In the genomic region with DNA sequence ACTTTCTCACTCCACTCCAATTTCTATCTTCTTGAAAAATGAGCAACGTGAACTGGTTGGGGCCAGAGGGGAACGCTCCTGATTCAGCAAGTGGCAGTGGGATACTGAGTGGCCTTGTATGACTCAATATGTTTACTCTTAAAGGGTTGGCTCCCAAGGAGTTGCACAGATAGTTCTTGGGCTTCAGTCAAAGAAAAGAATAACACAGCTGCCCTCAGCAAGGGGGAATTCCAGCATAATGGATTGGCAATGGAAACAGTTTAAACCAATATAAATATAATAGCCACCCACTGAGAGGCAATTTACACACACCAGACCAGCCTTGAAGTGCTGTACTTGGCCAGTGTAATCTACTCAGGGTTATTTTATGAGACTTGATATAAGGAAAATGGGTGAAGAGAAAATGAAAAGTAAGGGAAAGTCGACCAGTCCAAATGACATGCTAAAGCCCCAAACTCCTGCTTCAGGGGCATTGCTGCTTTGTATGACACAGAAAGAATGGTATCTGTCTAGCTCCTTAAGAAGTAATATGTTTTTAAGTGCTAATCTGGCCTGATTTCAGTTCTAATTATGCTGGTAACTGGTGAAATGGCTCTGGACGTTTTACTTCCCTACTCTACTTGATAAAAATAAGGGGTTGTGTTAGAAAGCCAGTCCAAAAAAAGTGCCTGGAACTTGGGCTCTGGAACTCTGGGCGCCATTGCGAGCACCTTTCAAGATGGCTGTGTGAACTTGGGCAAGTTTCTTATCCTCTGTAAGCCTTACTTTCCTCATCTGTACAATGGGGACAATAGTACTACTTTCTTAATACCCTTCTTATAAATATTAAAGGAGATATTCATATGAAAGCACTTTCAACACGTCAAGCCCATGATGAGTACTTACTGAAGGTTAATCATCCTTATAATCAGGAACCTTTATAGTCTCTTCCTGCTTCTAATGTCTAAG, we compare ENCODE assay signal across 12 cellular contexts.
DNase-seq lines count a peak whose midpoint lies in the region; ATAC-seq, FAIRE-seq and TF ChIP-seq lines count a peak whose summit lies in the region.
"Had no signal": no experiment of that assay in that cellular context is flagged by ENCODE, and none has a peak within 500 bp of the region (broad histone marks: within the 10 kb centered on the region; RNA-seq: fewer than 3 reads in every experiment).

No MANE protein-coding gene starts in this region.

- no peak overlapping the region for H2AFZ ChIP-seq in astrocyte (ENCODE audit: low read depth, low read length)
- H2AFZ ChIP-seq in SK-N-SH (ENCODE audit: low read depth): no peak overlapping the region

- H3K4me1 Mint-ChIP-seq in astrocyte (ENCODE audit: low read depth, unreplicated experiment): peaks cover 14% of the 10 kb centered on the region
- H3K4me1 Mint-ChIP-seq: memory B cell had no signal

- H3K79me2 ChIP-seq in astrocyte (ENCODE audit: insufficient read depth, low read length): no peaks in the 10 kb centered on the region
- no peaks in the 10 kb centered on the region for H3K79me2 ChIP-seq in SK-N-SH (ENCODE audit: insufficient read depth)

- H3K4me3 Mint-ChIP-seq in astrocyte (ENCODE audit: unreplicated experiment): no peak overlapping the region
- H3K4me3 Mint-ChIP-seq: memory B cell had no signal

- 2% methylated on average over 7 of the region's 7 CpGs for WGBS in SK-N-SH (ENCODE audit: low lambda C conversion rate)

- TF ChIP-seq CTCF in astrocyte (IDR thresholded peaks at IDR 0.05; ENCODE audit: insufficient read depth, low read depth, low read length) (no peak), thoracic aorta (IDR thresholded peaks at IDR 0.05) (no peak), SK-N-SH (IDR thresholded peaks at IDR 0.05) (no peak)

- H3K4me2 ChIP-seq in astrocyte (ENCODE audit: low read length) (peak overlapping the region; percentile 61), SK-N-SH (no peak overlapping the region)

- POLR2A ChIA-PET in SK-N-SH (lab: Yijun Ruan, JAX): no interaction called here

- no peak for ATAC-seq in thoracic aorta (ENCODE audit: insufficient number of reproducible peaks, low FRiP score, low read depth)
- ATAC-seq: HepG2 had no signal

- H3K4me1 ChIP-seq in astrocyte (ENCODE audit: insufficient read depth, low read length) (peaks cover 15% of the 10 kb centered on the region), thoracic aorta (ENCODE audit: control insufficient read depth in 1 of 2, low read depth in 2 of 2) (peaks cover 5 to 10% of the 10 kb centered on the region in 2 donors), SK-N-SH (ENCODE audit: control insufficient read depth in 1 of 2, insufficient read depth in 2 of 2, low read depth in 1 of 2, low read length in 1 of 2) (no peaks in the 10 kb centered on the region)

- no peaks in the 10 kb centered on the region for H4K20me1 ChIP-seq in astrocyte (ENCODE audit: insufficient read depth, low read length)
- H4K20me1 ChIP-seq in SK-N-SH (ENCODE audit: insufficient read depth): no peaks in the 10 kb centered on the region

- no peaks in the 10 kb centered on the region for H3K36me3 Mint-ChIP-seq in astrocyte (ENCODE audit: low read depth, unreplicated experiment)
- H3K36me3 Mint-ChIP-seq: memory B cell had no signal

- H3K9me3 ChIP-seq in MG63 (peaks cover 9% of the 10 kb centered on the region), astrocyte (ENCODE audit: insufficient read depth, low read depth, low read length) (no peaks in the 10 kb centered on the region), thoracic aorta (no peaks in the 10 kb centered on the region), SK-N-SH (no peaks in the 10 kb centered on the region)

- H3K27ac ChIP-seq in astrocyte (ENCODE audit: low read depth, low read length): peak overlapping the region; percentile 77
- H3K27ac ChIP-seq in thoracic aorta: peak overlapping the region; percentile 2 to 41
- H3K27ac ChIP-seq in SK-N-SH (ENCODE audit: low read depth in 2 of 2, low read length in 1 of 2): no peak overlapping the region

- no peak overlapping the region for H3K4me3 ChIP-seq in MG63
- H3K4me3 ChIP-seq in astrocyte (ENCODE audit: insufficient read depth, low read depth, low read length): no peak overlapping the region
- H3K4me3 ChIP-seq in thoracic aorta: no peak overlapping the region
- H3K4me3 ChIP-seq in SK-N-SH (ENCODE audit: low read depth in 2 of 2, low read length in 1 of 2): no peak overlapping the region

- H3K9ac ChIP-seq in astrocyte (ENCODE audit: low read length) (peak overlapping the region; percentile 52), SK-N-SH (no peak overlapping the region)

- H3K9me2 ChIP-seq in SK-N-SH: no peaks in the 10 kb centered on the region

- H3K27me3 ChIP-seq in MG63 (no peaks in the 10 kb centered on the region), astrocyte (ENCODE audit: insufficient read depth, low read length) (no peaks in the 10 kb centered on the region), thoracic aorta (replicated peaks; ENCODE audit: insufficient read depth) (no peaks in the 10 kb centered on the region), SK-N-SH (ENCODE audit: insufficient read depth) (no peaks in the 10 kb centered on the region)

- peaks cover 7% of the 10 kb centered on the region for H3K9me3 Mint-ChIP-seq in astrocyte (ENCODE audit: unreplicated experiment)
- H3K9me3 Mint-ChIP-seq: memory B cell had no signal

- no peak for TF ChIP-seq EP300 in SK-N-SH (IDR thresholded peaks at IDR 0.05; ENCODE audit: borderline replicate concordance in 1 of 2, low read depth in 1 of 2, low read length in 1 of 2)

- no peaks in the 10 kb centered on the region for H3K36me3 ChIP-seq in MG63
- no peaks in the 10 kb centered on the region for H3K36me3 ChIP-seq in astrocyte (ENCODE audit: insufficient read depth, low read length)
- H3K36me3 ChIP-seq in thoracic aorta: no peaks in the 10 kb centered on the region
- H3K36me3 ChIP-seq in SK-N-SH (replicated peaks in 1 of 2; ENCODE audit: control insufficient read depth in 1 of 2, insufficient read depth in 2 of 2, low read length in 1 of 2): no peaks in the 10 kb centered on the region

- H3K27ac Mint-ChIP-seq in astrocyte (ENCODE audit: unreplicated experiment): peak overlapping the region; percentile 97
- H3K27ac Mint-ChIP-seq: memory B cell had no signal

- no peak for TF ChIP-seq RAD21 in SK-N-SH (IDR thresholded peaks at IDR 0.05; ENCODE audit: low read length)

- no peaks in the 10 kb centered on the region for H3F3A ChIP-seq in SK-N-SH (replicated peaks; ENCODE audit: insufficient read depth)

- peak; percentile 67 for DNase-seq in MG63
- peak; percentile 97 for DNase-seq in astrocyte (ENCODE audit: low read depth)
- DNase-seq in iPS-NIHi11 (ENCODE audit: low spot score): peak; percentile 45
- no peak for DNase-seq in thoracic aorta (ENCODE audit: low spot score)
- DNase-seq in SKM-1 (lab: John Stamatoyannopoulos, UW; ENCODE audit: unreplicated experiment): no peak
- no peak for DNase-seq in SK-N-SH
- no peak for DNase-seq in SIG-M5 (lab: John Stamatoyannopoulos, UW)
- DNase-seq in COLO829 (ENCODE audit: low spot score): no peak
- DNase-seq: activated effector memory CD4-positive, alpha-beta T cell treated with anti-CD3 and anti-CD28 coated beads, Interleukin-2, amount 50 U/mL, for 16 hours had no signal

- peaks cover 4% of the 10 kb centered on the region for H3K27me3 Mint-ChIP-seq in astrocyte (ENCODE audit: low read depth, unreplicated experiment)
- H3K27me3 Mint-ChIP-seq: memory B cell had no signal

- FAIRE-seq in astrocyte (lab: Jason Lieb, UNC): no peak
- FAIRE-seq: HepG2, TTC549 had no signal

- CTCF ChIA-PET in SK-N-SH (lab: Yijun Ruan, JAX): no interaction called here

TF ChIP-seq in SK-N-SH, 30 proteins besides CTCF, POLR2A, EP300 and RAD21:
- TF ChIP-seq MEF2A (IDR thresholded peaks at IDR 0.05; ENCODE audit: borderline replicate concordance, low read depth) (no peak), RFX5 (IDR thresholded peaks at IDR 0.05; ENCODE audit: low read length) (no peak), TEAD4 (IDR thresholded peaks at IDR 0.05; ENCODE audit: borderline replicate concordance, insufficient read depth) (no peak), NRF1 (IDR thresholded peaks at IDR 0.05; ENCODE audit: low read depth, low read length) (no peak), SIN3A (IDR thresholded peaks at IDR 0.05; ENCODE audit: borderline replicate concordance, low read depth, low read length) (no peak), FOSL2 (IDR thresholded peaks at IDR 0.05; ENCODE audit: borderline replicate concordance, low read depth) (no peak)
- TF ChIP-seq, protein P1, sequence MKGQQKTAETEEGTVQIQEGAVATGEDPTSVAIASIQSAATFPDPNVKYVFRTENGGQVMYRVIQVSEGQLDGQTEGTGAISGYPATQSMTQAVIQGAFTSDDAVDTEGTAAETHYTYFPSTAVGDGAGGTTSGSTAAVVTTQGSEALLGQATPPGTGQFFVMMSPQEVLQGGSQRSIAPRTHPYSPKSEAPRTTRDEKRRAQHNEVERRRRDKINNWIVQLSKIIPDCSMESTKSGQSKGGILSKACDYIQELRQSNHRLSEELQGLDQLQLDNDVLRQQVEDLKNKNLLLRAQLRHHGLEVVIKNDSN (IDR thresholded peaks at IDR 0.05; ENCODE audit: borderline replicate concordance, low read depth): no peak
TF ChIP-seq in SK-N-SH: peak in this region for 0.

Comparison
In these comparisons a context has a peak if more than half of its experiments do, and no peak if none do; other contexts are left out.
1. DNase-seq: peak in MG63 (single experiment), astrocyte (single experiment) and iPS-NIHi11 (single experiment); none in thoracic aorta (single experiment), SKM-1 (single experiment), SK-N-SH (single experiment), SIG-M5 (single experiment) and COLO829 (single experiment).
2. H3K27ac ChIP-seq: peak in astrocyte (single experiment) and thoracic aorta (2 of 2); none in SK-N-SH (0 of 2).